Comparison of ENCODE assay signal across 12 cellular contexts in the genomic region with DNA sequence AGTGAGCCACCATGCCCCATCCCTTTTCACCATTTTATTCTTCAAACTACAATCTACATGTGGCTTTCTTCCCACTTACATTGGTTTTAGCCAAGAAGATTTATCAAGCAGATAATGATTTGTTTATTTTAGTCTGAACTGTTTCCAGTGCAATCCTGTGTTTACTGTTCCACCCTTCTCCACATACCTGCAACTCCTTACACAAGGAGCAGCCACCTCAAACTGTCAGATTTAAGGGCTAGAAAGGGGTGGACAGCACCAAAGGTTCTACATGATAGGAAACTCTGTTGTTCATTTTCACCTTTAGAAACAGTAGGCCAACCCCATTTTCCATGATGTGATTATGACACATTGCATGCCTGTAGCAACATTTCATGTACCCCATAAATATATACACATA. TPM values are rescaled to one million over a fixed set of nuclear protein-coding genes. Genes with fewer than 3 reads are reported as not detected.
DNase-seq lines count a peak whose midpoint lies in the region; ATAC-seq and TF ChIP-seq lines count a peak whose summit lies in the region.
"Had no signal": no experiment of that assay in that cellular context is flagged by ENCODE, and none has a peak within 500 bp of the region (broad histone marks: within the 10 kb centered on the region; RNA-seq: fewer than 3 reads in every experiment).

No MANE protein-coding gene starts in this region.

- H3K9ac ChIP-seq in SU-DHL-6 (ENCODE audit: low read length), result no peak overlapping the region
- H3K9ac ChIP-seq in endocrine pancreas (ENCODE audit: control insufficient read depth, insufficient read depth, low read length), result peak overlapping the region; percentile 25
- no peak overlapping the region for H3K9ac ChIP-seq in smooth muscle cell (ENCODE audit: low read depth)

- H3K27me3 ChIP-seq in SU-DHL-6 (ENCODE audit: low read length) (no peaks in the 10 kb centered on the region), endocrine pancreas (ENCODE audit: control insufficient read depth, insufficient read depth, low read length) (no peaks in the 10 kb centered on the region), smooth muscle cell (ENCODE audit: low read depth) (no peaks in the 10 kb centered on the region)
- H3K27me3 ChIP-seq: BE2C had no signal

- H3K36me3 ChIP-seq in SU-DHL-6 (ENCODE audit: low read length) (no peaks in the 10 kb centered on the region), endocrine pancreas (ENCODE audit: control insufficient read depth, insufficient read depth, low read length) (no peaks in the 10 kb centered on the region), smooth muscle cell (ENCODE audit: low read depth) (peaks cover 6% of the 10 kb centered on the region)

- no peaks in the 10 kb centered on the region for H3K9me3 Mint-ChIP-seq in activated naive CD4-positive, alpha-beta T cell treated with anti-CD3 and anti-CD28 coated beads, Interleukin-2, amount 10 ng/mL, durations not matched to agents 7 days and 5 days
- no peaks in the 10 kb centered on the region for H3K9me3 Mint-ChIP-seq in activated naive CD4-positive, alpha-beta T cell treated with anti-CD3 and anti-CD28 coated beads for 36 hours

- intact Hi-C loops in activated naive CD4-positive, alpha-beta T cell treated with anti-CD3 and anti-CD28 coated beads for 36 hours (cut with micrococcal nuclease), result no loop called here

- H3K4me2 ChIP-seq in SU-DHL-6 (ENCODE audit: low read depth, low read length, poor library complexity, severe bottlenecking) (peak overlapping the region; percentile 87), smooth muscle cell (peak overlapping the region; percentile 99)

- peaks cover 43% of the 10 kb centered on the region for H3K4me1 Mint-ChIP-seq in activated naive CD4-positive, alpha-beta T cell treated with anti-CD3 and anti-CD28 coated beads, Interleukin-2, amount 10 ng/mL, durations not matched to agents 7 days and 5 days
- peaks cover 36% of the 10 kb centered on the region for H3K4me1 Mint-ChIP-seq in activated naive CD4-positive, alpha-beta T cell treated with anti-CD3 and anti-CD28 coated beads for 36 hours (ENCODE audit: low read depth)

- no peak for DNase-seq in activated naive CD4-positive, alpha-beta T cell treated with anti-CD3 and anti-CD28 coated beads, Interleukin-2, amount 10 ng/mL, durations not matched to agents 7 days and 5 days
- DNase-seq in activated naive CD4-positive, alpha-beta T cell treated with anti-CD3 and anti-CD28 coated beads for 36 hours, result no peak
- DNase-seq in smooth muscle cell (lab: John Stamatoyannopoulos, UW; ENCODE audit: unreplicated experiment), result no peak
- no peak for DNase-seq in COLO829 (ENCODE audit: low spot score)
- DNase-seq: BE2C, NCI-H1417, NCI-H526 treated with DMSO at 0.1 percent for 48 hours had no signal

- H3K4me1 ChIP-seq in endocrine pancreas (ENCODE audit: control insufficient read depth, insufficient read depth, low read length) (peaks cover 11% of the 10 kb centered on the region), smooth muscle cell (ENCODE audit: low read depth) (peaks cover 7% of the 10 kb centered on the region)

- no peak for TF ChIP-seq CTCF in SU-DHL-6 (IDR thresholded peaks at IDR 0.05; ENCODE audit: insufficient read depth, low read length, poor library complexity, severe bottlenecking)
- no peak for TF ChIP-seq CTCF in smooth muscle cell (IDR thresholded peaks at IDR 0.05; ENCODE audit: borderline replicate concordance, insufficient read depth, poor library complexity, severe bottlenecking)

- H3K9me3 ChIP-seq in SU-DHL-6 (ENCODE audit: insufficient read depth, low read length), result no peaks in the 10 kb centered on the region
- H3K9me3 ChIP-seq in endocrine pancreas (ENCODE audit: control insufficient read depth, low read length), result no peaks in the 10 kb centered on the region
- no peaks in the 10 kb centered on the region for H3K9me3 ChIP-seq in smooth muscle cell (replicated peaks; ENCODE audit: low read depth)
- H3K9me3 ChIP-seq: BE2C had no signal

- peak overlapping the region; percentile 86 for H3K4me3 Mint-ChIP-seq in activated naive CD4-positive, alpha-beta T cell treated with anti-CD3 and anti-CD28 coated beads, Interleukin-2, amount 10 ng/mL, durations not matched to agents 7 days and 5 days
- H3K4me3 Mint-ChIP-seq in activated naive CD4-positive, alpha-beta T cell treated with anti-CD3 and anti-CD28 coated beads for 36 hours, result no peak overlapping the region

- CTCF ChIA-PET in activated naive CD4-positive, alpha-beta T cell treated with anti-CD3 and anti-CD28 coated beads, Interleukin-2, amount 10 ng/mL, durations not matched to agents 7 days and 5 days (lab: Charles Lee), result no interaction called here
- CTCF ChIA-PET in activated naive CD4-positive, alpha-beta T cell treated with anti-CD3 and anti-CD28 coated beads for 36 hours (lab: Charles Lee), result no interaction called here

- no peaks in the 10 kb centered on the region for H4K20me1 ChIP-seq in SU-DHL-6 (ENCODE audit: low read depth, low read length)
- H4K20me1 ChIP-seq in smooth muscle cell (ENCODE audit: low read depth), result peaks cover 30% of the 10 kb centered on the region

- H3K9me2 ChIP-seq in SU-DHL-6 (replicated peaks; ENCODE audit: insufficient read depth, low read length), result no peaks in the 10 kb centered on the region

- H3F3A ChIP-seq in SU-DHL-6 (ENCODE audit: insufficient read depth), result peaks cover 6% of the 10 kb centered on the region; the same call in 1 of the 2 replicates
- H3F3A ChIP-seq in smooth muscle cell (ENCODE audit: low read depth), result no peaks in the 10 kb centered on the region

- H3K27me3 Mint-ChIP-seq in activated naive CD4-positive, alpha-beta T cell treated with anti-CD3 and anti-CD28 coated beads, Interleukin-2, amount 10 ng/mL, durations not matched to agents 7 days and 5 days, result peaks cover 16% of the 10 kb centered on the region
- H3K27me3 Mint-ChIP-seq in activated naive CD4-positive, alpha-beta T cell treated with anti-CD3 and anti-CD28 coated beads for 36 hours (ENCODE audit: low read depth), result no peaks in the 10 kb centered on the region

- H3K36me3 Mint-ChIP-seq in activated naive CD4-positive, alpha-beta T cell treated with anti-CD3 and anti-CD28 coated beads, Interleukin-2, amount 10 ng/mL, durations not matched to agents 7 days and 5 days, result peaks cover 21% of the 10 kb centered on the region
- H3K36me3 Mint-ChIP-seq in activated naive CD4-positive, alpha-beta T cell treated with anti-CD3 and anti-CD28 coated beads for 36 hours (ENCODE audit: low read depth), result peaks cover 8% of the 10 kb centered on the region

- no peak overlapping the region for H3K27ac Mint-ChIP-seq in activated naive CD4-positive, alpha-beta T cell treated with anti-CD3 and anti-CD28 coated beads, Interleukin-2, amount 10 ng/mL, durations not matched to agents 7 days and 5 days
- H3K27ac Mint-ChIP-seq in activated naive CD4-positive, alpha-beta T cell treated with anti-CD3 and anti-CD28 coated beads for 36 hours, result no peak overlapping the region

- ATAC-seq in GM19035 (IDR thresholded peaks at IDR 0.05; ENCODE audit: unreplicated experiment) (no peak), HG02763 (IDR thresholded peaks at IDR 0.05; ENCODE audit: unreplicated experiment) (no peak)

- H3K4me3 ChIP-seq in SU-DHL-6 (ENCODE audit: insufficient read depth, low read length, poor library complexity, severe bottlenecking) (no peak overlapping the region), endocrine pancreas (ENCODE audit: control insufficient read depth, insufficient read depth, low read length) (no peak overlapping the region), smooth muscle cell (no peak overlapping the region)

- H2AFZ ChIP-seq in SU-DHL-6 (ENCODE audit: low read depth, low read length, severe bottlenecking), result no peak overlapping the region
- no peak overlapping the region for H2AFZ ChIP-seq in smooth muscle cell (ENCODE audit: low read depth)

- H3K79me2 ChIP-seq in SU-DHL-6 (ENCODE audit: insufficient read depth, low read length), result peaks cover 16% of the 10 kb centered on the region; the same call in 1 of the 2 replicates
- H3K79me2 ChIP-seq in smooth muscle cell (ENCODE audit: low read depth), result peaks cover 37% of the 10 kb centered on the region

- H3K27ac ChIP-seq in SU-DHL-6 (ENCODE audit: low read depth, low read length) (no peak overlapping the region), smooth muscle cell (ENCODE audit: low read depth) (no peak overlapping the region)
- H3K27ac ChIP-seq: SK-N-MC had no signal

RNA-seq across cellular contexts. Expression of gene RUNDC1, which starts 1.9 kb away (rescaled TPM):
- 1 to 10 TPM; 5.9 to 6.5 TPM for total RNA-seq in activated naive CD4-positive, alpha-beta T cell treated with anti-CD3 and anti-CD28 coated beads for 36 hours
- total RNA-seq in smooth muscle cell, result 8.2 and 9.3 TPM in 2 replicates
- polyA plus RNA-seq in smooth muscle cell, result 15.7 and 19.2 TPM in 2 replicates

RNA-seq across cellular contexts. Expression of gene PTGES3L, which starts 2.4 kb away (rescaled TPM):
- total RNA-seq in activated naive CD4-positive, alpha-beta T cell treated with anti-CD3 and anti-CD28 coated beads for 36 hours, result under 1 TPM; 0.33 to 0.57 TPM
- 1.3 and 6.7 TPM in 2 replicates for total RNA-seq in smooth muscle cell
- polyA plus RNA-seq in smooth muscle cell, result 6.8 and 8.3 TPM in 2 replicates

RNA-seq across cellular contexts. Expression of gene RPL27, which starts 16.0 kb away (rescaled TPM):
- total RNA-seq in activated naive CD4-positive, alpha-beta T cell treated with anti-CD3 and anti-CD28 coated beads for 36 hours, result 1,000 to 10,000 TPM; 1,974 to 2,033 TPM
- 1,947 and 2,084 TPM in 2 replicates for total RNA-seq in smooth muscle cell
- 963 and 994 TPM in 2 replicates for polyA plus RNA-seq in smooth muscle cell

RNA-seq across cellular contexts. Expression of gene AARSD1, which starts 18.0 kb away (rescaled TPM):
- 10 to 100 TPM; 48.4 to 49.3 TPM for total RNA-seq in activated naive CD4-positive, alpha-beta T cell treated with anti-CD3 and anti-CD28 coated beads for 36 hours
- 18.6 and 22.0 TPM in 2 replicates for total RNA-seq in smooth muscle cell
- 48.0 and 74.0 TPM in 2 replicates for polyA plus RNA-seq in smooth muscle cell

RNA-seq across cellular contexts. Expression of gene IFI35, which starts 24.3 kb away (rescaled TPM):
- total RNA-seq in activated naive CD4-positive, alpha-beta T cell treated with anti-CD3 and anti-CD28 coated beads for 36 hours, result 10 to 100 TPM; 43.9 to 50.5 TPM
- 1.5 and 1.9 TPM in 2 replicates for total RNA-seq in smooth muscle cell
- 6.3 and 7.4 TPM in 2 replicates for polyA plus RNA-seq in smooth muscle cell
